In the genomic region with DNA sequence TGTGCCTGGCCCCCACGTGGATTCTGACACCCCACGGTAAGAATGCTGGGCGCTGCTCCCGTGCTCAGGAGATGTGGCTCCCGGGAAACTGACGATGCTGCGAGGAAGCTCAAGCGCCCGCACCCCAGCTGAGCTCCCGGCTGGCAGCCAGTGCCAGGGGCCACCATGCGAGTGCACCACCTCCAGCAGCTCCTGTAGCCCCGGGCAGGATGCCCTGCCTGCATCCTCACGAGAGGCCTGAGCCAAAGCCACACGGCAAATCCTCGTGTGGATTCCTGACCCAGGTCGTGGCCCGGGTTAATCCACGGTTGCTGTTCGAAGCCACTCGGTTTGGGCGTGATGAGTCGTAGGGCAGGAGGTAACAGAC, we compare ENCODE assay signal across 1 cellular context.
TF ChIP-seq lines count a peak whose summit lies in the region.

No MANE protein-coding gene starts in this region.

TF ChIP-seq in SK-N-SH treated with all-trans-retinoic acid at 6 μM for 48 hours, 23 proteins besides CTCF, POLR2A, EP300 and RAD21:
- TF ChIP-seq, protein P1, sequence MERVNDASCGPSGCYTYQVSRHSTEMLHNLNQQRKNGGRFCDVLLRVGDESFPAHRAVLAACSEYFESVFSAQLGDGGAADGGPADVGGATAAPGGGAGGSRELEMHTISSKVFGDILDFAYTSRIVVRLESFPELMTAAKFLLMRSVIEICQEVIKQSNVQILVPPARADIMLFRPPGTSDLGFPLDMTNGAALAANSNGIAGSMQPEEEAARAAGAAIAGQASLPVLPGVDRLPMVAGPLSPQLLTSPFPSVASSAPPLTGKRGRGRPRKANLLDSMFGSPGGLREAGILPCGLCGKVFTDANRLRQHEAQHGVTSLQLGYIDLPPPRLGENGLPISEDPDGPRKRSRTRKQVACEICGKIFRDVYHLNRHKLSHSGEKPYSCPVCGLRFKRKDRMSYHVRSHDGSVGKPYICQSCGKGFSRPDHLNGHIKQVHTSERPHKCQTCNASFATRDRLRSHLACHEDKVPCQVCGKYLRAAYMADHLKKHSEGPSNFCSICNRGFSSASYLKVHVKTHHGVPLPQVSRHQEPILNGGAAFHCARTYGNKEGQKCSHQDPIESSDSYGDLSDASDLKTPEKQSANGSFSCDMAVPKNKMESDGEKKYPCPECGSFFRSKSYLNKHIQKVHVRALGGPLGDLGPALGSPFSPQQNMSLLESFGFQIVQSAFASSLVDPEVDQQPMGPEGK (CRISPR knock-in tag; IDR thresholded peaks at IDR 0.05; ENCODE audit: borderline replicate concordance), result no peak
- TF ChIP-seq ZNF565 (CRISPR knock-in tag; conservative IDR thresholded peaks at IDR 0.05; ENCODE audit: low read depth), result no peak
- no peak for TF ChIP-seq GLIS3 (CRISPR knock-in tag; IDR thresholded peaks at IDR 0.05)
- no peak for TF ChIP-seq BACH2 (CRISPR knock-in tag; IDR thresholded peaks at IDR 0.05; ENCODE audit: borderline replicate concordance)
- TF ChIP-seq SNAI2 (CRISPR knock-in tag; IDR thresholded peaks at IDR 0.05), result no peak
- TF ChIP-seq CSDC2 (CRISPR knock-in tag; IDR thresholded peaks at IDR 0.05), result no peak
- TF ChIP-seq RARB (CRISPR knock-in tag; IDR thresholded peaks at IDR 0.05), result no peak
- TF ChIP-seq POU6F1 (CRISPR knock-in tag; IDR thresholded peaks at IDR 0.05; ENCODE audit: borderline replicate concordance, low read depth), result no peak
- TF ChIP-seq PPARA (CRISPR knock-in tag; IDR thresholded peaks at IDR 0.05; ENCODE audit: borderline replicate concordance), result no peak
TF ChIP-seq in SK-N-SH treated with all-trans-retinoic acid at 6 μM for 48 hours: peak in this region for 0.
